ENCODE assay signal across 12 cellular contexts in genomic region chr10:48653944-48654698, GRCh38. TPM values are rescaled to one million over a fixed set of nuclear protein-coding genes. Genes with fewer than 3 reads are reported as not detected.
"Had no signal": no experiment of that assay in that cellular context is flagged by ENCODE, and none has a peak within 500 bp of the region (broad histone marks: within the 10 kb centered on the region; RNA-seq: fewer than 3 reads in every experiment).

No MANE protein-coding gene starts in this region.

- H3K9me3 Mint-ChIP-seq: activated naive CD4-positive, alpha-beta T cell treated with anti-CD3 and anti-CD28 coated beads, Interleukin-2, amount 10 ng/mL, durations not matched to agents 7 days and 5 days; mesothelial cell of epicardium had no signal

- H3K27ac ChIP-seq: adrenal gland, colonic mucosa, hepatocyte had no signal

- H3K4me3 Mint-ChIP-seq: activated CD8-positive, alpha-beta T cell treated with anti-CD3 and anti-CD28 coated beads, Interleukin-2, amount 10 ng/mL, durations not matched to agents 7 days and 5 days; activated naive CD4-positive, alpha-beta T cell treated with anti-CD3 and anti-CD28 coated beads, Interleukin-2, amount 10 ng/mL, durations not matched to agents 7 days and 5 days; mesothelial cell of epicardium had no signal

- H3K27me3 ChIP-seq: adrenal gland, colonic mucosa had no signal

- H3K36me3 ChIP-seq: adrenal gland, colonic mucosa had no signal

- ATAC-seq: activated CD8-positive, alpha-beta T cell treated with anti-CD3 and anti-CD28 coated beads, Interleukin-2, amount 10 ng/mL, durations not matched to agents 7 days and 5 days had no signal

- H3K9me3 ChIP-seq: adrenal gland, colonic mucosa had no signal

- DNase-seq: activated CD4-positive, alpha-beta T cell treated with anti-CD3 and anti-CD28 coated beads for 1 hour; activated CD8-positive, alpha-beta memory T cell treated with anti-CD3 and anti-CD28 coated beads, Interleukin-2, amount 50 U/mL, for 48 hours; activated CD8-positive, alpha-beta T cell treated with anti-CD3 and anti-CD28 coated beads, Interleukin-2, amount 10 ng/mL, durations not matched to agents 7 days and 5 days; activated naive CD4-positive, alpha-beta T cell treated with anti-CD3 and anti-CD28 coated beads, Interleukin-2, amount 10 ng/mL, durations not matched to agents 7 days and 5 days; caudate nucleus; colonic mucosa; effector CD8-positive, alpha-beta T cell; kidney glomerular epithelial cell; small intestine had no signal

- H3K36me3 Mint-ChIP-seq: activated naive CD4-positive, alpha-beta T cell treated with anti-CD3 and anti-CD28 coated beads, Interleukin-2, amount 10 ng/mL, durations not matched to agents 7 days and 5 days; mesothelial cell of epicardium had no signal

- H3K27ac Mint-ChIP-seq: activated CD8-positive, alpha-beta T cell treated with anti-CD3 and anti-CD28 coated beads, Interleukin-2, amount 10 ng/mL, durations not matched to agents 7 days and 5 days; activated naive CD4-positive, alpha-beta T cell treated with anti-CD3 and anti-CD28 coated beads, Interleukin-2, amount 10 ng/mL, durations not matched to agents 7 days and 5 days; mesothelial cell of epicardium had no signal

- H3K4me3 ChIP-seq: adrenal gland, colonic mucosa, hepatocyte had no signal

- H3K4me1 ChIP-seq: colonic mucosa had no signal

RNA-seq across cellular contexts. Expression of gene ARHGAP22, which starts 49.2 kb away (rescaled TPM):
- total RNA-seq: activated CD8-positive, alpha-beta T cell treated with anti-CD3 and anti-CD28 coated beads, Interleukin-2, amount 10 ng/mL, durations not matched to agents 7 days and 5 days had no signal
